ENCODE assay signal across 33 cellular contexts in the genomic region with DNA sequence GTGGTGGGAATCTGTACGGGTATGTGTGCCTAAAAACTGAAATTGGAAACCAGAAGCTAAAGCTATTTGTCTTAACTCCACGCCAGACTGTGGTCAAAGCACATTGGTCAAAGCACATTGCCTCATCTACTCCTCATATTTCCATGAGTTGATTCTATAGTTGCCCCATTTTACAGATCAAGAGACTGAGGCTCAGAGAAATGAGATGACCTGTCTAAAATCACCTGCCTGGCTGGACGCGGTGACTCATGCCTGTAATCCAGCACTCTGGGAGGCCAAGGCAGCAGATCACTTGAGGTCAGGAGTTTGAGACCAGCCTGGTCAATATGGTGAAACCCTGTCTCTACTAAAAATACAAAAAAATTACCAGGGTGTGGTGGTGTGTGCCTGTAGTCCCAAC. TPM values are rescaled to one million over a fixed set of nuclear protein-coding genes. Genes with fewer than 3 reads are reported as not detected.
"Had no signal": no experiment of that assay in that cellular context is flagged by ENCODE, and none has a peak within 500 bp of the region (broad histone marks: within the 10 kb centered on the region; RNA-seq: fewer than 3 reads in every experiment).

No MANE protein-coding gene starts in this region.

- H3K4me3 Mint-ChIP-seq: mesothelial cell of epicardium; naive B cell; natural killer cell; nephron progenitor cell; neural progenitor cell; stimulated activated naive B cell treated with anti-CD40 and anti-IgM and Interleukin-4, amounts not matched to agents 10 μg/mL and 1 μg/mL and 100 μg/mL, for 72 hours; stimulated activated naive CD8-positive, alpha-beta T cell treated with anti-CD3 and anti-CD28 coated beads, Interleukin-15, Interleukin-2, amounts not matched to agents 100 ng/mL and 50 ng/mL, for 24 hours had no signal

- H2AFZ ChIP-seq: hepatocyte, neural progenitor cell had no signal

- H3K27ac ChIP-seq: hepatocyte, left lung, lower lobe of right lung, neural progenitor cell, neutrophil, ovary, right atrium auricular region, right lobe of liver, suprapubic skin, thoracic aorta, tibial artery, upper lobe of right lung had no signal

- H3K79me2 ChIP-seq: hepatocyte had no signal

- H3K36me3 Mint-ChIP-seq: mesothelial cell of epicardium, natural killer cell, neural progenitor cell had no signal

- H3K9me3 ChIP-seq: lower lobe of right lung, neutrophil, ovary, right lobe of liver, suprapubic skin, thoracic aorta, upper lobe of right lung had no signal

- ATAC-seq: left colon; left lung; lower lobe of right lung; natural killer cell; stimulated activated naive B cell treated with anti-CD40 and anti-IgM and Interleukin-4, amounts not matched to agents 10 μg/mL and 1 μg/mL and 100 μg/mL, for 72 hours; upper lobe of right lung had no signal

- H3K27ac Mint-ChIP-seq: mesothelial cell of epicardium; natural killer cell; nephron progenitor cell; neural progenitor cell; progenitor cell of endocrine pancreas; stimulated activated naive B cell treated with anti-CD40 and anti-IgM and Interleukin-4, amounts not matched to agents 10 μg/mL and 1 μg/mL and 100 μg/mL, for 72 hours; stimulated activated naive CD8-positive, alpha-beta T cell treated with anti-CD3 and anti-CD28 coated beads, Interleukin-15, Interleukin-2, amounts not matched to agents 100 ng/mL and 50 ng/mL, for 24 hours had no signal

- DNase-seq: kidney glomerular epithelial cell; left colon; left lung; lower lobe of right lung; mesenchymal stem cell; naive B cell; natural killer cell; nephron progenitor cell; occipital lobe; ovary; stimulated activated CD4-positive, alpha-beta T cell treated with anti-CD3 and anti-CD28 coated beads, Interleukin-1b, Interleukin-23, amount 100 ng/mL, for 48 hours; stimulated activated CD4-positive, alpha-beta T cell treated with anti-CD3 and anti-CD28 coated beads, Interleukin-2, amount 100 ng/mL, for 48 hours; stimulated activated naive B cell treated with anti-CD40 and anti-IgM and Interleukin-4, amounts not matched to agents 10 μg/mL and 1 μg/mL and 100 μg/mL, for 72 hours; tibial artery; trophoblast cell had no signal

- H3K4me2 ChIP-seq: hepatocyte, neural progenitor cell, smooth muscle cell had no signal

- H3K4me1 ChIP-seq: left lung, lower lobe of right lung, neural progenitor cell, right atrium auricular region, right lobe of liver, suprapubic skin, tibial artery, upper lobe of right lung had no signal

- H3K27me3 ChIP-seq: ovary, right atrium auricular region, right lobe of liver had no signal

- H3K36me3 ChIP-seq: left lung, lower lobe of right lung, neural progenitor cell, neutrophil, ovary, right atrium auricular region, right lobe of liver, suprapubic skin, thoracic aorta, tibial artery, upper lobe of right lung had no signal

- FAIRE-seq: keratinocyte, urothelium cell line had no signal

- H3K4me3 ChIP-seq: hepatocyte, left lung, lower lobe of right lung, neural progenitor cell, ovary, right atrium auricular region, right lobe of liver, smooth muscle cell, suprapubic skin, thoracic aorta, tibial artery, upper lobe of right lung had no signal

- H3K4me1 Mint-ChIP-seq: mesothelial cell of epicardium; naive B cell; natural killer cell; nephron progenitor cell; neural progenitor cell; stimulated activated naive B cell treated with anti-CD40 and anti-IgM and Interleukin-4, amounts not matched to agents 10 μg/mL and 1 μg/mL and 100 μg/mL, for 72 hours had no signal

- H3K9ac ChIP-seq: neural progenitor cell had no signal

- H3K9me3 Mint-ChIP-seq: natural killer cell had no signal

RNA-seq across cellular contexts. Expression of gene MNX1, which starts 21.7 kb away (rescaled TPM):
- total RNA-seq: liver, mesothelial cell of epicardium, mononuclear cell, natural killer cell, occipital lobe, ovary, pulmonary artery endothelial cell, right atrium auricular region, right lobe of liver, skeletal muscle tissue, smooth muscle cell, thoracic aorta had no signal
- polyA plus RNA-seq: keratinocyte, ovary, smooth muscle cell had no signal
